ENCODE assay signal across 12 cellular contexts in the genomic region with DNA sequence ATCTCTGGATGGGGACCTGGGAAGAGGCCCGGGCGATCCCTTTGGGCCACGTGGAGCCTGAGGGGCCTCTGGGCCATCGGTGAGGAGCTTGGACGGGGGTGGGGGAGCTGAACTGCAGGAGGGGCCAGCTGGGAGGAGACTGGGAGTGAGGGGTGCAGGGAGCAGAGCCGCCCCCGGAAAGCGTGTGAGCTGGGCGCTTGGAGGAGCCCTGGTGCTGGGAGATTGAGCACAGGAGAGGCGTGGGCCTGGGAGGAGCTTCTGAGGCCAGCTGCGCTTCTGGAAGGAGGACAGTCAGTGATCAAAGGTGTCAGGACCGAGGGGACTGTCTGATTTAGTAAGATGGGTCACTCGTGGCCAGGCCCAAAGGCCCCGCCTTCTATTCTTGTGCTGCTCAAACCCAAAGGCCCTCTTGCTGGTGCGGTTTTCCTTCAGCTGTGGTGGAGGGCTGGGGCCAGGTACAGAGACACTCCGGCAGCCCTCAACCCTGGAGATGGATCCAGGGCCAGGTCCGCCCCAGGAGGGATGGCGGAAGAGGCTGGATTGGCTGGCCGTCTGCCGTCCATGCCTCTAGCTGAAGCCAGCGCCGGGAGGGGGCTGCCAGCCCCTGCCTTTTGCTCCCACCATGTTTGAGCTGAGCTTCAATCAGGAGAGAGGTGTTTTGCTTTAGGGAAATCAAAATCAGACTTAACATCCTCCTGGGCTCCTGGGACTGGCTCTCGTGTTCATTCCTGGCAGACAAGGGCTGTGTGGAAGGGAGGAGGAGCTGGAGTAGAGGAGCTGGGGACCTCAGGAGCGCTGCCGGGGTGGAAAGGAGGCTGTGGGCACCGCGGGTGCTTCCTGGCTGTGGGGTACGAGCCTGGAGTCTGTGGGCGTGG. TPM values are rescaled to one million over a fixed set of nuclear protein-coding genes. Genes with fewer than 3 reads are reported as not detected.
DNase-seq lines count a peak whose midpoint lies in the region; ATAC-seq, FAIRE-seq and TF ChIP-seq lines count a peak whose summit lies in the region.
"Had no signal": no experiment of that assay in that cellular context is flagged by ENCODE, and none has a peak within 500 bp of the region (broad histone marks: within the 10 kb centered on the region; RNA-seq: fewer than 3 reads in every experiment).

No MANE protein-coding gene starts in this region.

- no TSS peak for BruUV-seq in HepG2 (replicated peaks; lab: Mats Ljungman, UMichigan)

- no peak for TF ChIP-seq EP300 in HepG2 (IDR thresholded peaks at IDR 0.05; ENCODE audit: low read depth in 2 of 2, low read length in 2 of 2)
- no peak for TF ChIP-seq EP300 in HepG2 (CRISPR knock-in tag; IDR thresholded peaks at IDR 0.05; ENCODE audit: borderline replicate concordance)

- no peak for TF ChIP-seq POLR2A in HepG2 (IDR thresholded peaks at IDR 0.05; ENCODE audit: insufficient read depth in 1 of 2, low read depth in 2 of 2, low read length in 2 of 2)
- TF ChIP-seq POLR2A in right lobe of liver (IDR thresholded peaks at IDR 0.05) = no peak

- H3K79me2 ChIP-seq in HepG2 (ENCODE audit: insufficient read depth, low read length) (no peaks in the 10 kb centered on the region), MM.1S (ENCODE audit: low read length) (no peaks in the 10 kb centered on the region)

- no peaks in the 10 kb centered on the region for H3K9me2 ChIP-seq in MM.1S (replicated peaks; ENCODE audit: insufficient read depth, low read length)

- no peaks in the 10 kb centered on the region for H4K20me1 ChIP-seq in HepG2 (ENCODE audit: insufficient read depth, low read length)
- H4K20me1 ChIP-seq in MM.1S (ENCODE audit: insufficient read depth, low read length) = no peaks in the 10 kb centered on the region

- H3K4me1 Mint-ChIP-seq in mesothelial cell of epicardium = peaks cover 42% of the 10 kb centered on the region

- 43% methylated on average over 21 of the region's 29 CpGs for WGBS in HepG2 (ENCODE audit: low lambda C conversion rate)
- 81% methylated on average over 5 of the region's 29 CpGs for WGBS in right lobe of liver (ENCODE audit: insufficient coverage, low coverage, low lambda C conversion rate, missing lambda C conversion rate)

- H3K27ac ChIP-seq in HepG2 (ENCODE audit: extremely low read length, insufficient read depth, low read length) (no peak overlapping the region), right lobe of liver (no peak overlapping the region), MM.1S (ENCODE audit: low read length) (no peak overlapping the region), upper lobe of right lung (no peak overlapping the region)
- H3K27ac ChIP-seq: spleen had no signal

- H3K4me1 ChIP-seq in HepG2 (ENCODE audit: insufficient read depth, low read length) (peaks cover 21% of the 10 kb centered on the region), right lobe of liver (no peaks in the 10 kb centered on the region), MM.1S (ENCODE audit: low read length) (no peaks in the 10 kb centered on the region), upper lobe of right lung (no peaks in the 10 kb centered on the region)
- H3K4me1 ChIP-seq: spleen had no signal

- no peaks in the 10 kb centered on the region for H3F3A ChIP-seq in MM.1S (ENCODE audit: insufficient read depth, low read length)

- TF ChIP-seq CTCF in HepG2 (CRISPR knock-in tag; IDR thresholded peaks at IDR 0.05) (no peak), right lobe of liver (IDR thresholded peaks at IDR 0.05) (no peak), mesothelial cell of epicardium (IDR thresholded peaks at IDR 0.05; ENCODE audit: unreplicated experiment) (no peak), MM.1S (IDR thresholded peaks at IDR 0.05; ENCODE audit: low read length) (no peak), upper lobe of right lung (IDR thresholded peaks at IDR 0.05) (no peak)

- no peak for FAIRE-seq in HepG2 (lab: Jason Lieb, UNC)

- ATAC-seq in HepG2 (peak; percentile 61), right lobe of liver (no peak), upper lobe of right lung (no peak)

- POLR2A ChIA-PET in HepG2 (lab: Yijun Ruan, JAX) = no interaction called here

- H3K27me3 ChIP-seq in HepG2 (ENCODE audit: control insufficient read depth in 1 of 2, insufficient read depth in 2 of 2, low read length in 2 of 2) (no peaks in the 10 kb centered on the region), right lobe of liver (no peaks in the 10 kb centered on the region), MM.1S (replicated peaks; ENCODE audit: insufficient read depth, low read length) (peaks cover 96% of the 10 kb centered on the region), upper lobe of right lung (no peaks in the 10 kb centered on the region)

- H3K9me3 ChIP-seq in HepG2 (ENCODE audit: low read length) (no peaks in the 10 kb centered on the region), right lobe of liver (no peaks in the 10 kb centered on the region), MM.1S (replicated peaks; ENCODE audit: insufficient read depth, low read length) (no peaks in the 10 kb centered on the region), upper lobe of right lung (no peaks in the 10 kb centered on the region)
- H3K9me3 ChIP-seq: spleen had no signal

- TF ChIP-seq RAD21 in HepG2 (CRISPR knock-in tag; IDR thresholded peaks at IDR 0.05) = no peak

- peak overlapping the region; percentile 59 for H3K4me2 ChIP-seq in HepG2 (ENCODE audit: low read depth, low read length)
- H3K4me2 ChIP-seq in MM.1S (ENCODE audit: low read depth, low read length) = no peak overlapping the region

- H3K4me3 Mint-ChIP-seq in mesothelial cell of epicardium = no peak overlapping the region

- DNase-seq in HepG2 (ENCODE audit: low spot score) = no peak
- DNase-seq in right lobe of liver = no peak
- DNase-seq in cerebellar cortex (ENCODE audit: low spot score) = peak; percentile 44
- DNase-seq in mesothelial cell of epicardium (ENCODE audit: low spot score in 2 of 2, unreplicated experiment in 2 of 2) = no peak
- no peak for DNase-seq in MM.1S
- no peak for DNase-seq in activated CD4-positive, alpha-beta T cell treated with anti-CD3 and anti-CD28 coated beads, Interleukin-2, amount 50 U/mL, for 4 hours
- DNase-seq in upper lobe of right lung = no peak
- no peak for DNase-seq in activated CD8-positive, alpha-beta memory T cell treated with anti-CD3 and anti-CD28 coated beads, Interleukin-2, amount 50 U/mL, for 48 hours
- DNase-seq: activated gamma-delta T cell treated with Interleukin-2 at 50 U/mL for 16 hours, dermis blood vessel endothelial cell, NCI-H146, spleen had no signal

- no peaks in the 10 kb centered on the region for H3K9me3 Mint-ChIP-seq in mesothelial cell of epicardium

- no peaks in the 10 kb centered on the region for H3K27me3 Mint-ChIP-seq in mesothelial cell of epicardium (ENCODE audit: low read depth)

- H2AFZ ChIP-seq in HepG2 (ENCODE audit: low read length) = no peak overlapping the region
- H2AFZ ChIP-seq in MM.1S (ENCODE audit: low read length) = no peak overlapping the region

- H3K36me3 ChIP-seq in HepG2 (replicated peaks in 1 of 2; ENCODE audit: control insufficient read depth in 1 of 2, insufficient read depth in 2 of 2, low read length in 2 of 2) (no peaks in the 10 kb centered on the region), right lobe of liver (no peaks in the 10 kb centered on the region), MM.1S (replicated peaks; ENCODE audit: insufficient read depth, low read length) (no peaks in the 10 kb centered on the region), upper lobe of right lung (no peaks in the 10 kb centered on the region)
- H3K36me3 ChIP-seq: spleen had no signal

- no peaks in the 10 kb centered on the region for H3K36me3 Mint-ChIP-seq in mesothelial cell of epicardium

- H3K4me3 ChIP-seq in HepG2 (replicated peaks in 1 of 3; ENCODE audit: insufficient read depth in 1 of 3, low read depth in 2 of 3, low read length in 3 of 3) (peak overlapping the region in 1 of 3 experiments; percentile 40; a peak in 1 of 6 replicates), right lobe of liver (no peak overlapping the region), MM.1S (ENCODE audit: low read length) (no peak overlapping the region), upper lobe of right lung (no peak overlapping the region)
- H3K4me3 ChIP-seq: spleen had no signal

- CTCF ChIA-PET in HepG2 (lab: Yijun Ruan, JAX; ENCODE audit: low intra/inter-chr PET ratio, low total read pairs) = no interaction called here

- H3K9ac ChIP-seq in HepG2 (ENCODE audit: insufficient read depth, low read depth, low read length) (no peak overlapping the region), MM.1S (ENCODE audit: low read length) (no peak overlapping the region)

- H3K27ac Mint-ChIP-seq in mesothelial cell of epicardium = peak overlapping the region; percentile 85

- in situ Hi-C loops in HepG2 (cut with HindIII; ENCODE audit: extremely low pct_ligation_motif_present, low pct_unique_long_range_greater_than_20kb) = no loop called here

- intact Hi-C loops in HepG2 (cut with micrococcal nuclease; ENCODE audit: unreplicated experiment) (no loop called here), right lobe of liver (cut with DNase I) (no loop called here), upper lobe of right lung (cut with DNase I) (no loop called here)

TF ChIP-seq in HepG2, 621 proteins besides CTCF, POLR2A, EP300 and RAD21 (continues in another document):
- no peak for TF ChIP-seq ZNF256 (CRISPR knock-in tag; conservative IDR thresholded peaks at IDR 0.05)

RNA-seq across cellular contexts. Expression of gene NCS1, which starts 21.6 kb away (rescaled TPM):
- total RNA-seq in HepG2 (2016; rRNA removed; fragmentation: Illumina TruSeq; extraction: Trizol) (6.1 and 6.9 TPM in 2 replicates), right lobe of liver (1 to 10 TPM; 1.6 to 3.3 (median 2.8) TPM), mesothelial cell of epicardium (44.7 to 47.1 TPM (median 44.8 TPM) in 3 replicates), upper lobe of right lung (5.7 TPM)
- total RNA-seq in HepG2 (2016; cell fraction: cytosol; rRNA removed; fragmentation: Illumina TruSeq; extraction: Trizol; ENCODE audit: low read depth) = 6.7 and 7.8 TPM in 2 replicates
- total RNA-seq in HepG2 (2016; cell fraction: insoluble cytoplasmic fraction; rRNA removed; fragmentation: Illumina TruSeq; extraction: Trizol) = 5.1 and 5.3 TPM in 2 replicates
- 12.6 and 14.1 TPM in 2 replicates for total RNA-seq in HepG2 (2016; cell fraction: membrane; rRNA removed; fragmentation: Illumina TruSeq; extraction: Trizol)
- total RNA-seq in HepG2 (2016; cell fraction: nucleus; rRNA removed; fragmentation: Illumina TruSeq; extraction: Trizol) = 2.1 and 3.4 TPM in 2 replicates
- polyA plus RNA-seq in HepG2 (2011; rRNA removed) = 4.1 and 4.7 TPM in 2 replicates
- polyA plus RNA-seq in HepG2 (2011; cell fraction: cytosol; rRNA removed) = 3.9 TPM in 2 replicates
- 1.7 and 2.5 TPM in 2 replicates for polyA plus RNA-seq in HepG2 (2011; cell fraction: nucleus; rRNA removed)
- polyA plus RNA-seq in HepG2 (2012) = 1.4 and 1.6 TPM in 2 replicates
- 17.2 and 18.8 TPM in 2 replicates for polyA plus RNA-seq in HepG2 (2016; cell fraction: cytosol; fragmentation: Illumina TruSeq; extraction: Trizol; ENCODE audit: low read depth)
- 7.4 and 8.4 TPM in 2 replicates for polyA plus RNA-seq in HepG2 (2016; cell fraction: insoluble cytoplasmic fraction; fragmentation: Illumina TruSeq; extraction: Trizol; ENCODE audit: low read depth)
- 16.6 and 20.9 TPM in 2 replicates for polyA plus RNA-seq in HepG2 (2016; cell fraction: membrane; fragmentation: Illumina TruSeq; extraction: Trizol; ENCODE audit: low read depth)
- 6.6 and 7.1 TPM in 2 replicates for polyA plus RNA-seq in HepG2 (2016; cell fraction: nucleus; fragmentation: Illumina TruSeq; extraction: Trizol; ENCODE audit: insufficient read depth, low read depth)
- 5.0 and 83.3 TPM in 2 replicates for polyA minus RNA-seq in HepG2 (2011; rRNA and poly(A)+ RNA removed; ENCODE audit: low replicate concordance)
- 2.5 and 3.3 TPM in 2 replicates for polyA minus RNA-seq in HepG2 (2011; cell fraction: cytosol; rRNA and poly(A)+ RNA removed)
- 0.99 and 1.0 TPM in 2 replicates for polyA minus RNA-seq in HepG2 (2011; cell fraction: nucleus; rRNA and poly(A)+ RNA removed)
